In genomic region chr7:130843703-130844102, GRCh38 we compare ENCODE assay signal across 17 cellular contexts.
"Had no signal": no experiment of that assay in that cellular context is flagged by ENCODE, and none has a peak within 500 bp of the region (broad histone marks: within the 10 kb centered on the region; RNA-seq: fewer than 3 reads in every experiment).

No MANE protein-coding gene starts in this region.

- ATAC-seq: naive thymus-derived CD4-positive, alpha-beta T cell; sciatic nerve had no signal

- H3K27me3 ChIP-seq: colonic mucosa, hepatocyte, spleen had no signal

- H3K36me3 ChIP-seq: colonic mucosa, spleen, stomach had no signal

- DNase-seq: colonic mucosa; dermis blood vessel endothelial cell; erythroblast; foreskin melanocyte; head of caudate nucleus; naive thymus-derived CD4-positive, alpha-beta T cell; posterior cingulate gyrus; spleen; stimulated activated CD4-positive, alpha-beta T cell treated with anti-CD3 and anti-CD28 coated beads, Interleukin-15, amount 100 ng/mL, for 24 hours; stimulated activated CD4-positive, alpha-beta T cell treated with anti-CD3 and anti-CD28 coated beads, Interleukin-1b, Interleukin-23, amount 100 ng/mL, for 48 hours; stimulated activated CD4-positive, alpha-beta T cell treated with anti-CD3 and anti-CD28 coated beads, Interleukin-4, amount 100 ng/mL, for 24 hours; stimulated activated naive CD4-positive, alpha-beta T cell; stomach; substantia nigra; trophoblast cell had no signal

- H3K27ac ChIP-seq: colonic mucosa, hepatocyte, stomach had no signal

- H3K9me3 ChIP-seq: colonic mucosa, spleen, stomach had no signal

- H3K4me3 Mint-ChIP-seq: naive thymus-derived CD4-positive, alpha-beta T cell had no signal

- H3K4me3 ChIP-seq: colonic mucosa, hepatocyte, spleen, stomach had no signal

- H3K27ac Mint-ChIP-seq: naive thymus-derived CD4-positive, alpha-beta T cell had no signal

- H3K4me1 ChIP-seq: colonic mucosa, stomach had no signal
